ENCODE assay signal across 2 cellular contexts in the genomic region with DNA sequence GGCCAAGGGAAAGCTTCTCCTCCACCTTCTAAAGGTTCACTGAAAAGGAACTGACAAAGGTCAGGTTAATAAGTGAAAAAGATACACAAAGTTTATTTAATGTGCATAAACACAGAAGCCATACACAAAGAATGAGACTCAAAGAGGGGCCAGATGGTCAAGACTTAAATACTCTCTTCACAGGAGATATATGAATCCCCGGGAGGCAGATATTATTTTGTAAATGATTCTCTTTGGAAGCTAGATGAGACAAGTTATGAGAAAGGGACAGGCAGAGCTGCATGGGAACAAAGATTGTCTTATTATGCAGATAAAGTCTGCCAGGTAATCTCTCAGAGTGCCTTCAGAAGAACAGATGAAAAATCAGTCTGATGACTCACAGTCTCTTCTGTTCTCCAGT.
TF ChIP-seq lines count a peak whose summit lies in the region.

No MANE protein-coding gene starts in this region.

TF ChIP-seq in A549, 52 proteins besides CTCF, POLR2A, EP300 and RAD21 (continued from another document):
- TF ChIP-seq, protein P1, sequence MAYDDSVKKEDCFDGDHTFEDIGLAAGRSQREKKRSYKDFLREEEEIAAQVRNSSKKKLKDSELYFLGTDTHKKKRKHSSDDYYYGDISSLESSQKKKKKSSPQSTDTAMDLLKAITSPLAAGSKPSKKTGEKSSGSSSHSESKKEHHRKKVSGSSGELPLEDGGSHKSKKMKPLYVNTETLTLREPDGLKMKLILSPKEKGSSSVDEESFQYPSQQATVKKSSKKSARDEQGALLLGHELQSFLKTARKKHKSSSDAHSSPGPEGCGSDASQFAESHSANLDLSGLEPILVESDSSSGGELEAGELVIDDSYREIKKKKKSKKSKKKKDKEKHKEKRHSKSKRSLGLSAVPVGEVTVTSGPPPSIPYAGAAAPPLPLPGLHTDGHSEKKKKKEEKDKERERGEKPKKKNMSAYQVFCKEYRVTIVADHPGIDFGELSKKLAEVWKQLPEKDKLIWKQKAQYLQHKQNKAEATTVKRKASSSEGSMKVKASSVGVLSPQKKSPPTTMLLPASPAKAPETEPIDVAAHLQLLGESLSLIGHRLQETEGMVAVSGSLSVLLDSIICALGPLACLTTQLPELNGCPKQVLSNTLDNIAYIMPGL (CRISPR knock-in tag; IDR thresholded peaks at IDR 0.05; ENCODE audit: borderline replicate concordance), result no peak
- TF ChIP-seq, protein P2, sequence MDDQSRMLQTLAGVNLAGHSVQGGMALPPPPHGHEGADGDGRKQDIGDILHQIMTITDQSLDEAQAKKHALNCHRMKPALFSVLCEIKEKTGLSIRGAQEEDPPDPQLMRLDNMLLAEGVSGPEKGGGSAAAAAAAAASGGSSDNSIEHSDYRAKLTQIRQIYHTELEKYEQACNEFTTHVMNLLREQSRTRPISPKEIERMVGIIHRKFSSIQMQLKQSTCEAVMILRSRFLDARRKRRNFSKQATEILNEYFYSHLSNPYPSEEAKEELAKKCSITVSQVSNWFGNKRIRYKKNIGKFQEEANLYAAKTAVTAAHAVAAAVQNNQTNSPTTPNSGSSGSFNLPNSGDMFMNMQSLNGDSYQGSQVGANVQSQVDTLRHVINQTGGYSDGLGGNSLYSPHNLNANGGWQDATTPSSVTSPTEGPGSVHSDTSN (IDR thresholded peaks at IDR 0.05), result no peak
- TF ChIP-seq KDM1A (IDR thresholded peaks at IDR 0.05; ENCODE audit: low read depth) (no peak), RNF2 (IDR thresholded peaks at IDR 0.05; ENCODE audit: borderline replicate concordance, low read depth) (no peak), MAFK (IDR thresholded peaks at IDR 0.05; ENCODE audit: partially characterized antibody) (no peak)

TF ChIP-seq in K562, 482 proteins besides CTCF, POLR2A, EP300 and RAD21 (continued from another document):
- TF ChIP-seq, protein P3, sequence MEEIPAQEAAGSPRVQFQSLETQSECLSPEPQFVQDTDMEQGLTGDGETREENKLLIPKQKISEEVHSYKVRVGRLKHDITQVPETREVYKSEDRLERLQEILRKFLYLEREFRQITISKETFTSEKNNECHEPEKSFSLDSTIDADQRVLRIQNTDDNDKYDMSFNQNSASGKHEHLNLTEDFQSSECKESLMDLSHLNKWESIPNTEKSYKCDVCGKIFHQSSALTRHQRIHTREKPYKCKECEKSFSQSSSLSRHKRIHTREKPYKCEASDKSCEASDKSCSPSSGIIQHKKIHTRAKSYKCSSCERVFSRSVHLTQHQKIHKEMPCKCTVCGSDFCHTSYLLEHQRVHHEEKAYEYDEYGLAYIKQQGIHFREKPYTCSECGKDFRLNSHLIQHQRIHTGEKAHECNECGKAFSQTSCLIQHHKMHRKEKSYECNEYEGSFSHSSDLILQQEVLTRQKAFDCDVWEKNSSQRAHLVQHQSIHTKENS (CRISPR knock-in tag; IDR thresholded peaks at IDR 0.05), result no peak
- TF ChIP-seq ZNF263 (CRISPR knock-in tag; IDR thresholded peaks at IDR 0.05; ENCODE audit: borderline replicate concordance), result no peak
- TF ChIP-seq ZBED1 (IDR thresholded peaks at IDR 0.05), result no peak
- no peak for TF ChIP-seq ZNF384 (IDR thresholded peaks at IDR 0.05; ENCODE audit: low read depth, low read length)
- TF ChIP-seq, protein P4, sequence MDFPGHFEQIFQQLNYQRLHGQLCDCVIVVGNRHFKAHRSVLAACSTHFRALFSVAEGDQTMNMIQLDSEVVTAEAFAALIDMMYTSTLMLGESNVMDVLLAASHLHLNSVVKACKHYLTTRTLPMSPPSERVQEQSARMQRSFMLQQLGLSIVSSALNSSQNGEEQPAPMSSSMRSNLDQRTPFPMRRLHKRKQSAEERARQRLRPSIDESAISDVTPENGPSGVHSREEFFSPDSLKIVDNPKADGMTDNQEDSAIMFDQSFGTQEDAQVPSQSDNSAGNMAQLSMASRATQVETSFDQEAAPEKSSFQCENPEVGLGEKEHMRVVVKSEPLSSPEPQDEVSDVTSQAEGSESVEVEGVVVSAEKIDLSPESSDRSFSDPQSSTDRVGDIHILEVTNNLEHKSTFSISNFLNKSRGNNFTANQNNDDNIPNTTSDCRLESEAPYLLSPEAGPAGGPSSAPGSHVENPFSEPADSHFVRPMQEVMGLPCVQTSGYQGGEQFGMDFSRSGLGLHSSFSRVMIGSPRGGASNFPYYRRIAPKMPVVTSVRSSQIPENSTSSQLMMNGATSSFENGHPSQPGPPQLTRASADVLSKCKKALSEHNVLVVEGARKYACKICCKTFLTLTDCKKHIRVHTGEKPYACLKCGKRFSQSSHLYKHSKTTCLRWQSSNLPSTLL (IDR thresholded peaks at IDR 0.05), result no peak
- TF ChIP-seq, protein P5, sequence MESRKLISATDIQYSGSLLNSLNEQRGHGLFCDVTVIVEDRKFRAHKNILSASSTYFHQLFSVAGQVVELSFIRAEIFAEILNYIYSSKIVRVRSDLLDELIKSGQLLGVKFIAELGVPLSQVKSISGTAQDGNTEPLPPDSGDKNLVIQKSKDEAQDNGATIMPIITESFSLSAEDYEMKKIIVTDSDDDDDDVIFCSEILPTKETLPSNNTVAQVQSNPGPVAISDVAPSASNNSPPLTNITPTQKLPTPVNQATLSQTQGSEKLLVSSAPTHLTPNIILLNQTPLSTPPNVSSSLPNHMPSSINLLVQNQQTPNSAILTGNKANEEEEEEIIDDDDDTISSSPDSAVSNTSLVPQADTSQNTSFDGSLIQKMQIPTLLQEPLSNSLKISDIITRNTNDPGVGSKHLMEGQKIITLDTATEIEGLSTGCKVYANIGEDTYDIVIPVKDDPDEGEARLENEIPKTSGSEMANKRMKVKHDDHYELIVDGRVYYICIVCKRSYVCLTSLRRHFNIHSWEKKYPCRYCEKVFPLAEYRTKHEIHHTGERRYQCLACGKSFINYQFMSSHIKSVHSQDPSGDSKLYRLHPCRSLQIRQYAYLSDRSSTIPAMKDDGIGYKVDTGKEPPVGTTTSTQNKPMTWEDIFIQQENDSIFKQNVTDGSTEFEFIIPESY (CRISPR knock-in tag; IDR thresholded peaks at IDR 0.05), result no peak
- no peak for TF ChIP-seq SRSF1 (IDR thresholded peaks at IDR 0.05; ENCODE audit: low read depth, low read length)
- TF ChIP-seq STAT5B (CRISPR knock-in tag; IDR thresholded peaks at IDR 0.05), result no peak
